10 cellular contexts compared by ENCODE assay signal in the genomic region with DNA sequence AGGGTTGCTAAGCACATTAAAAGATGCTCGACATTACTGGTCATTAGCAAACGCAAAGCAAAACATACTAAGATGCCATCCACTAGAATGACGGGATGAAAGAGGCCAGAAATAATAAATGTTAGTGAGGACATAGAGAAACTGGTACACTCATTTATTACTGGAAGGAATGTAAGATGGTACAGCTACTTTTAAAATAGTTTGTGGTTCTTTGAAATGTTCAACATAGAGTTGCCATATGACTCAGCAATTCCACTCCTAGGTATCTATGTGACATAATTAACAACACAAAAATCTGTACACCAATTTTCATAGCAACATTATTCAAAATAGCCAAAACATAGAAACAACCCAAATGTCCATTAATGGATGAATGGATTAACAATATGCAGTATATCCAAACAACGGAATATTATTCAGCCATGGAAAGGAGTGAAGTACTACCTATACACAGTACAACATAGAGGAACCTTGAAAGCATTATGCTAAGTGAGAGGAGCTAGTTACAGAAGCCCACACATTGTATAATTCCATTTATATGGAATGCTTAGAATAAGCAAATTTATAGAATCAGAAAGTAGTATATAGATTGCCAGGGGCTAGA.
A peak's percentile ranks its signal among the peaks of the same experiment; 100 is the strongest.
DNase-seq lines count a peak whose midpoint lies in the region; ATAC-seq, FAIRE-seq and TF ChIP-seq lines count a peak whose summit lies in the region.
"Had no signal": no experiment of that assay in that cellular context is flagged by ENCODE, and none has a peak within 500 bp of the region (broad histone marks: within the 10 kb centered on the region; RNA-seq: fewer than 3 reads in every experiment).

No MANE protein-coding gene starts in this region.

- no peak for TF ChIP-seq CTCF in fibroblast of pulmonary artery (IDR thresholded peaks at IDR 0.05; ENCODE audit: low read length, missing control alignments)

- FAIRE-seq in GM18507 (lab: Jason Lieb, UNC), result peak; percentile 61

- ATAC-seq in GM21381 (IDR thresholded peaks at IDR 0.05; ENCODE audit: unreplicated experiment) (peak; percentile 34), GM19023 (IDR thresholded peaks at IDR 0.05; ENCODE audit: unreplicated experiment) (no peak)

- DNase-seq in GM18507 (ENCODE audit: extremely low spot score, insufficient read length, low read depth), result no peak
- peak; percentile 89 for DNase-seq in M059J (ENCODE audit: low read depth)
- peak; percentile 56 for DNase-seq in fibroblast of pulmonary artery (ENCODE audit: low read depth)
- no peak for DNase-seq in stimulated activated CD4-positive, alpha-beta T cell treated with anti-CD3 and anti-CD28 coated beads, Interleukin-2, amount 100 ng/mL, for 24 hours
- DNase-seq in NK-92 treated with Interleukin-12 subunit alpha and Interleukin-12 subunit beta, amount 100 ng/mL, for 24 hours (lab: John Stamatoyannopoulos, UW), result no peak
- no peak for DNase-seq in cerebellar nuclear complex (lab: John Stamatoyannopoulos, UW)
- DNase-seq: NCI-H1694 had no signal

- no peak overlapping the region for H3K4me3 ChIP-seq in fibroblast of pulmonary artery (replicated peaks; ENCODE audit: low read depth, low read length)
- H3K4me3 ChIP-seq: SK-N-MC had no signal

Comparison
In these comparisons a context has a peak if more than half of its experiments do, and no peak if none do; other contexts are left out.
1. DNase-seq: peak in M059J (single experiment) and fibroblast of pulmonary artery (single experiment); none in GM18507 (single experiment), stimulated activated CD4-positive, alpha-beta T cell treated with anti-CD3 and anti-CD28 coated beads, Interleukin-2, amount 100 ng/mL, for 24 hours (0 of 2), NK-92 treated with Interleukin-12 subunit alpha and Interleukin-12 subunit beta, amount 100 ng/mL, for 24 hours (single experiment) and cerebellar nuclear complex (0 of 2).